14 cellular contexts compared by ENCODE assay signal in the genomic region with DNA sequence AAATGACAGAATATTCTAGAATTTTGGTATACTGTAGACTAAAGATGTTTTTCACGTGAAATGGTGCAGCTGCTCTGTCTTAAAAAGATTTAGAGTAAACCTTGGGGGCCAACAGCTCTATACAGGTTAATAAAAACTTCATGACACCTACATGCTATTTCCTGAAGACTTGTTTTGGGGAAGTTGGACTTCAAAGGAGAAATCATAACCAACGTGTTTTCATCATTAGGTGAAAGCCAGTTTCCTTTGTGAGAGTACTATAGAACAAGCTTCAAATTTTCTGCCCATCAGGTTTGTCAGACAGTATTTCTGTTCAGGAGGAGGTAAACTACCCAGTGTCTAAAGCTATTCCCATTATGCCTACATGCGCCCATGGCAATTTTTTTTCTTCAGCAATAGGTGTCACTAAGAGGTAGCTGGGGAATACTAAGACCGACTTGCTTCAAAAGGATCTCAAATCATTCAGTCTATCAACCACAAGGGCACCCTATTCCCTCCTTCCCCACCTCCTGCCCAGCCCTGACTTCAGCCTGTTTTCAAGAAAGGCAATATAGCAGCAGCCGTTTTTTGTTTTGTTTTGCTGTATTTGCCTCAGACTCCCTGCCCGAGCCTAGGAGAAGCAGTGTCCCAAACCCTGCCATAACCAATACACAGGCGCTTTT.
"Had no signal": no experiment of that assay in that cellular context is flagged by ENCODE, and none has a peak within 500 bp of the region (broad histone marks: within the 10 kb centered on the region; RNA-seq: fewer than 3 reads in every experiment).

No MANE protein-coding gene starts in this region.

- DNase-seq: activated CD4-positive, alpha-beta T cell treated with anti-CD3 and anti-CD28 coated beads, Interleukin-2, amount 50 U/mL, for 4 hours; activated CD4-positive, CD25-positive, alpha-beta regulatory T cell treated with anti-CD3 and anti-CD28 coated beads, Interleukin-2, amount 50 U/mL, for 72 hours; activated effector memory CD4-positive, alpha-beta T cell treated with Interleukin-2 at 50 U/mL for 16 hours; activated T-cell treated with anti-CD3 and anti-CD28 coated beads, Interleukin-2, amount 50 U/mL, for 24 hours; cortex of kidney; effector memory CD8-positive, alpha-beta T cell; stimulated activated CD4-positive, alpha-beta T cell treated with anti-CD3 and anti-CD28 coated beads, Interleukin-4, amount 100 ng/mL, for 4 hours; stomach had no signal

- H3K27ac ChIP-seq: parathyroid adenoma, right atrium auricular region, skin epidermis, stomach, thoracic aorta had no signal

- H3K4me3 ChIP-seq: right atrium auricular region, skin epidermis, stomach, thoracic aorta had no signal

- H3K27me3 Mint-ChIP-seq: activated T-cell treated with anti-CD3 and anti-CD28 coated beads, Interleukin-2, amount 50 U/mL, for 24 hours had no signal

- H2AFZ ChIP-seq: parathyroid adenoma had no signal

- H3K4me1 Mint-ChIP-seq: activated naive CD4-positive, alpha-beta T cell treated with anti-CD3 and anti-CD28 coated beads, Interleukin-2, amount 50 U/mL, for 24 hours; central memory CD8-positive, alpha-beta T cell had no signal

- H3K9me3 ChIP-seq: right atrium auricular region, stomach, thoracic aorta had no signal

- H3K36me3 Mint-ChIP-seq: activated naive CD4-positive, alpha-beta T cell treated with anti-CD3 and anti-CD28 coated beads, Interleukin-2, amount 50 U/mL, for 24 hours had no signal

- H3K4me1 ChIP-seq: parathyroid adenoma, right atrium auricular region had no signal

- H3K4me3 Mint-ChIP-seq: activated naive CD4-positive, alpha-beta T cell treated with anti-CD3 and anti-CD28 coated beads, Interleukin-2, amount 50 U/mL, for 24 hours; activated T-cell treated with anti-CD3 and anti-CD28 coated beads, Interleukin-2, amount 50 U/mL, for 24 hours; central memory CD8-positive, alpha-beta T cell; effector memory CD8-positive, alpha-beta T cell had no signal

- H3K79me2 ChIP-seq: parathyroid adenoma had no signal

- H3K27me3 ChIP-seq: right atrium auricular region had no signal

- H3K9me3 Mint-ChIP-seq: activated naive CD4-positive, alpha-beta T cell treated with anti-CD3 and anti-CD28 coated beads, Interleukin-2, amount 50 U/mL, for 24 hours; activated T-cell treated with anti-CD3 and anti-CD28 coated beads, Interleukin-2, amount 50 U/mL, for 24 hours; central memory CD8-positive, alpha-beta T cell; effector memory CD8-positive, alpha-beta T cell had no signal

- ATAC-seq: effector memory CD8-positive, alpha-beta T cell had no signal

- H3K9ac ChIP-seq: parathyroid adenoma had no signal

- H3K27ac Mint-ChIP-seq: activated naive CD4-positive, alpha-beta T cell treated with anti-CD3 and anti-CD28 coated beads, Interleukin-2, amount 50 U/mL, for 24 hours; activated T-cell treated with anti-CD3 and anti-CD28 coated beads, Interleukin-2, amount 50 U/mL, for 24 hours; effector memory CD8-positive, alpha-beta T cell had no signal

- H3K36me3 ChIP-seq: right atrium auricular region, stomach, thoracic aorta had no signal
